ENCODE assay signal across 10 cellular contexts in the genomic region with DNA sequence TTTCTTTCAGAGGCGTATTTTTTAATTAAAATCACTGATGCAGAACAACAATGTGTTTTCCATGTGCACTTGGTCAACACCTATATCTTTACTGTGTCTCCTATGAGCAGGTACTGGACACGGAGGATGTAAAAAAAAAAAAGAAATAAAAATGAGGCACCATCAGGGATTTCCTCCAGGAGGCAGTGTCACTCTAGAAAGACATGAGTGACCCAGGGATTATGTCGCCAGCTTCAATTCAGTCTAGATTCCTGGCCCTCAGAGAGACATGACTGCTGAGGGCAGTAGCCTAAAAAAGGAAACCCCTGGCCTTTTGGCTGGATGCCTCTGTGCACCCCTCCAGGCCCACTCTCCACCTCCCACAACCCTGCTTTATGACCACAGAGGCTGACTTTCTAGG. TPM values are rescaled to one million over a fixed set of nuclear protein-coding genes. Genes with fewer than 3 reads are reported as not detected.
DNase-seq lines count a peak whose midpoint lies in the region; ATAC-seq and TF ChIP-seq lines count a peak whose summit lies in the region.
"Had no signal": no experiment of that assay in that cellular context is flagged by ENCODE, and none has a peak within 500 bp of the region (broad histone marks: within the 10 kb centered on the region; RNA-seq: fewer than 3 reads in every experiment).

No MANE protein-coding gene starts in this region.

- no peaks in the 10 kb centered on the region for H3K9me3 Mint-ChIP-seq in HFFc6

- H3K4me3 Mint-ChIP-seq in HFFc6: no peak overlapping the region

- no peaks in the 10 kb centered on the region for H3K36me3 Mint-ChIP-seq in HFFc6 (ENCODE audit: low read depth)

- H3K27ac Mint-ChIP-seq in HFFc6: no peak overlapping the region

- H3K27me3 ChIP-seq in AG04450 (ENCODE audit: control insufficient read depth, insufficient read depth, low read length): peaks cover 2% of the 10 kb centered on the region

- CTCF ChIA-PET in AG04450 (lab: Charles Lee): interaction anchor here (0.6 to 7.0 kb wide), 7 partner anchors 9 to 298 kb away, joined by 3 to 67 read pairs (median 3); no protein-coding TSS in a partner anchor

- H3K9me3 ChIP-seq in AG04450 (ENCODE audit: control insufficient read depth, insufficient read depth, low read length): no peaks in the 10 kb centered on the region
- H3K9me3 ChIP-seq: Caco-2 had no signal

- ATAC-seq in HG03045 (IDR thresholded peaks at IDR 0.05; ENCODE audit: unreplicated experiment): no peak

- no peaks in the 10 kb centered on the region for H3K4me1 Mint-ChIP-seq in HFFc6 (ENCODE audit: low read depth)

- DNase-seq in AG04450 (ENCODE audit: low read depth, low spot score) (no peak), HFFc6 (no peak), cardiac fibroblast (ENCODE audit: low read depth in 2 of 2) (peak; percentile 63 to 67), left kidney (ENCODE audit: low read depth, low spot score) (peak; percentile 12), NCI-H1417 treated with DMSO at 0.1 percent for 48 hours (lab: John Stamatoyannopoulos, UW) (no peak)
- no peak for DNase-seq in activated CD4-positive, CD25-positive, alpha-beta regulatory T cell treated with anti-CD3 and anti-CD28 coated beads, Interleukin-2, amount 50 U/mL, for 72 hours
- DNase-seq in stimulated activated CD4-positive, alpha-beta T cell treated with anti-CD3 and anti-CD28 coated beads, Interleukin-15, amount 100 ng/mL, for 24 hours: no peak

- peaks cover 2% of the 10 kb centered on the region for H3K27me3 Mint-ChIP-seq in HFFc6 (ENCODE audit: insufficient read depth)

- H3K27ac ChIP-seq in AG04450 (ENCODE audit: low read depth, low read length): no peak overlapping the region

- POLR2A ChIA-PET in AG04450 (lab: Yijun Ruan, JAX): no interaction called here

- H3K4me3 ChIP-seq in AG04450 (ENCODE audit: low read depth, low read length): no peak overlapping the region
- no peak overlapping the region for H3K4me3 ChIP-seq in cardiac fibroblast (replicated peaks in 1 of 2; ENCODE audit: low read depth in 2 of 2, low read length in 2 of 2)

- TF ChIP-seq CTCF in AG04450 (IDR thresholded peaks at IDR 0.05; ENCODE audit: low read depth, low read length): peak; percentile 42
- TF ChIP-seq CTCF in HFFc6 (IDR thresholded peaks at IDR 0.05): peak; percentile 74
- TF ChIP-seq CTCF in cardiac fibroblast (IDR thresholded peaks at IDR 0.05; ENCODE audit: low read depth, low read length): peak; percentile 67

RNA-seq across cellular contexts. Expression of a gene that starts 18.3 kb away (rescaled TPM):
- polyA plus RNA-seq in AG04450 (2011; rRNA removed): 0.26 and 0.29 TPM in 2 replicates
- polyA minus RNA-seq in AG04450 (2011; rRNA and poly(A)+ RNA removed): not detected in 2 replicates
- under 1 TPM in 1 of 6 experiments, not detected in 5; 0.09 TPM for total RNA-seq in HFFc6 (2021; fragmentation: NEBNext Ultra II Directional; extraction: Animal tissue kit (Norgen Biotek cat#: 25700))
- total RNA-seq: Caco-2, mononuclear cell had no signal

Comparison
In these comparisons a context has a peak if more than half of its experiments do, and no peak if none do; other contexts are left out.
1. DNase-seq: peak in cardiac fibroblast (2 of 2) and left kidney (single experiment); none in AG04450 (single experiment), HFFc6 (single experiment), activated CD4-positive, CD25-positive, alpha-beta regulatory T cell treated with anti-CD3 and anti-CD28 coated beads, Interleukin-2, amount 50 U/mL, for 72 hours (single experiment), stimulated activated CD4-positive, alpha-beta T cell treated with anti-CD3 and anti-CD28 coated beads, Interleukin-15, amount 100 ng/mL, for 24 hours (single experiment) and NCI-H1417 treated with DMSO at 0.1 percent for 48 hours (single experiment).
2. Peak in every context shown above with its lines, with median percentiles within 50 percentile points of each other: CTCF ChIP-seq.